Comparison of ENCODE assay signal across 9 cellular contexts in the genomic region with DNA sequence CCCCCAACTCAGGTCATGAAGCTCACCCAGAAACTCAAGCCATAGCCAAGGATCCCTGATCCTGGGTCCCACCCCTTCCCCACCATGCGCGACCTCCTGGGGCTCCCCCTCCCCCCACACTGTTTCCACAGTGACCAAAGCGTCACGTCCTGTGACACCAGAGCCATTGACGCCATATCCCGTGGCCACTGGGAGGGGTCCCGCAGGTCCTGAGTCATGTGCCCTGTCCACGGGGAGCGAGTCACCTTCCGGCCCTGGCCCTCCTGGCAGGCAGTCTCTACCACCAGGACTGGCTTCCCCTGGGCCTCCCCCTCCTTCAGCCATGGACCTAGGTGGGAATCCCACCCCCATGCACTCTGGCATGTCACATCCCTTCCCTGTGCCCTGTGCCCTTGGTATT. TPM values are rescaled to one million over a fixed set of nuclear protein-coding genes. Genes with fewer than 3 reads are reported as not detected.
DNase-seq lines count a peak whose midpoint lies in the region; ATAC-seq and TF ChIP-seq lines count a peak whose summit lies in the region.
"Had no signal": no experiment of that assay in that cellular context is flagged by ENCODE, and none has a peak within 500 bp of the region (broad histone marks: within the 10 kb centered on the region; RNA-seq: fewer than 3 reads in every experiment).

No MANE protein-coding gene starts in this region.

- ATAC-seq in left lung (peak; percentile 10), upper lobe of left lung (ENCODE audit: low FRiP score in 2 of 2) (peak in 1 of 2 donors; percentile 42), HG03565 (IDR thresholded peaks at IDR 0.05; ENCODE audit: unreplicated experiment) (no peak)
- ATAC-seq: mucosa of descending colon had no signal

- H3K4me1 Mint-ChIP-seq in activated naive CD4-positive, alpha-beta T cell treated with anti-CD3 and anti-CD28 coated beads for 36 hours (ENCODE audit: low read depth): no peaks in the 10 kb centered on the region

- H3K36me3 ChIP-seq in left lung (peaks cover 0 to 6% of the 10 kb centered on the region in 2 donors), upper lobe of left lung (peaks cover 0 to 21% (median 9%) of the 10 kb centered on the region in 4 donors)

- 50 to 76% methylated on average over 10 of the region's 10 CpGs for WGBS in upper lobe of left lung, 2 donors

- H3K27me3 ChIP-seq in left lung: no peaks in the 10 kb centered on the region
- no peaks in the 10 kb centered on the region for H3K27me3 ChIP-seq in upper lobe of left lung

- H3K27ac Mint-ChIP-seq in activated naive CD4-positive, alpha-beta T cell treated with anti-CD3 and anti-CD28 coated beads for 36 hours: no peak overlapping the region

- H3K9me3 ChIP-seq in left lung (no peaks in the 10 kb centered on the region), upper lobe of left lung (no peaks in the 10 kb centered on the region)
- H3K9me3 ChIP-seq: mucosa of descending colon had no signal

- H3K4me3 ChIP-seq in cardiac fibroblast (replicated peaks in 1 of 2; ENCODE audit: low read depth in 2 of 2, low read length in 2 of 2): no peak overlapping the region
- H3K4me3 ChIP-seq in left lung: no peak overlapping the region
- no peak overlapping the region for H3K4me3 ChIP-seq in upper lobe of left lung
- H3K4me3 ChIP-seq: mucosa of descending colon had no signal

- H3K4me1 ChIP-seq in left lung (peaks cover 19 to 64% of the 10 kb centered on the region in 2 donors), upper lobe of left lung (peaks cover 60 to 91% (median 69%) of the 10 kb centered on the region in 4 donors)

- H3K4me3 Mint-ChIP-seq in activated naive CD4-positive, alpha-beta T cell treated with anti-CD3 and anti-CD28 coated beads for 36 hours: no peak overlapping the region

- no peaks in the 10 kb centered on the region for H3K36me3 Mint-ChIP-seq in activated naive CD4-positive, alpha-beta T cell treated with anti-CD3 and anti-CD28 coated beads for 36 hours (ENCODE audit: low read depth)

- peak; percentile 84 for DNase-seq in M059J (ENCODE audit: low read depth)
- DNase-seq in cardiac fibroblast (ENCODE audit: low read depth in 2 of 2): peak; percentile 87 to 90
- DNase-seq in left lung: peak in 1 of 2 donors; percentile 53
- peak; percentile 58 to 68 for DNase-seq in upper lobe of left lung
- no peak for DNase-seq in activated CD4-positive, alpha-beta T cell treated with anti-CD3 and anti-CD28 coated beads for 48 hours
- no peak for DNase-seq in activated naive CD4-positive, alpha-beta T cell treated with anti-CD3 and anti-CD28 coated beads for 36 hours
- DNase-seq: activated CD8-positive, alpha-beta memory T cell treated with anti-CD3 and anti-CD28 coated beads, Interleukin-2, amount 50 U/mL, for 48 hours; mucosa of descending colon had no signal

- no peaks in the 10 kb centered on the region for H3K27me3 Mint-ChIP-seq in activated naive CD4-positive, alpha-beta T cell treated with anti-CD3 and anti-CD28 coated beads for 36 hours (ENCODE audit: low read depth)

- intact Hi-C loops in left lung (cut with DNase I): no loop called here
- intact Hi-C loops in activated naive CD4-positive, alpha-beta T cell treated with anti-CD3 and anti-CD28 coated beads for 36 hours (cut with micrococcal nuclease): no loop called here

- TF ChIP-seq CTCF in cardiac fibroblast (IDR thresholded peaks at IDR 0.05; ENCODE audit: low read depth, low read length) (no peak), left lung (IDR thresholded peaks at IDR 0.05) (no peak), upper lobe of left lung (IDR thresholded peaks at IDR 0.05) (no peak)

- peak; percentile 83 to 99 (median 97) for TF ChIP-seq EP300 in upper lobe of left lung (IDR thresholded peaks at IDR 0.05)

- peak in 1 of 4 donors; percentile 24 for TF ChIP-seq POLR2A in upper lobe of left lung (IDR thresholded peaks at IDR 0.05)

- H3K27ac ChIP-seq in left lung (peak overlapping the region; percentile 63 to 73), upper lobe of left lung (peak overlapping the region; percentile 74 to 95 (median 84))

- no peaks in the 10 kb centered on the region for H3K9me3 Mint-ChIP-seq in activated naive CD4-positive, alpha-beta T cell treated with anti-CD3 and anti-CD28 coated beads for 36 hours

- CTCF ChIA-PET in activated naive CD4-positive, alpha-beta T cell treated with anti-CD3 and anti-CD28 coated beads for 36 hours (lab: Charles Lee): no interaction called here

RNA-seq across cellular contexts. Expression of a gene that starts 15.6 kb away (rescaled TPM):
- total RNA-seq in M059J (2014; rRNA removed; shearing (Covaris generic)): 3.7 and 6.6 TPM in 2 replicates
- total RNA-seq in left lung (10 to 100 TPM; 26.0 to 56.2 TPM), upper lobe of left lung (10 to 100 TPM in 5 of 6 donors, 1 to 10 TPM in 1; 4.2 to 76.0 (median 27.5) TPM)
- total RNA-seq in activated naive CD4-positive, alpha-beta T cell treated with anti-CD3 and anti-CD28 coated beads for 36 hours: not detected

RNA-seq across cellular contexts. Expression of a gene that starts 20.7 kb away (rescaled TPM):
- not detected in 2 replicates for total RNA-seq in M059J (2014; rRNA removed; shearing (Covaris generic))
- total RNA-seq in left lung: not detected
- under 1 TPM in 2 of 6 donors, not detected in 4; 0.10 to 0.40 TPM for total RNA-seq in upper lobe of left lung
- total RNA-seq in activated naive CD4-positive, alpha-beta T cell treated with anti-CD3 and anti-CD28 coated beads for 36 hours: not detected
- total RNA-seq: mucosa of descending colon had no signal

RNA-seq across cellular contexts. Expression of a gene that starts 34.4 kb away (rescaled TPM):
- 0.89 and 0.96 TPM in 2 replicates for total RNA-seq in M059J (2014; rRNA removed; shearing (Covaris generic))
- total RNA-seq in left lung (under 1 TPM in 1 of 2 donors, not detected in 1; 0.23 TPM), upper lobe of left lung (under 1 TPM in 2 of 6 donors, not detected in 4; 0.15 to 0.17 TPM)
- total RNA-seq in activated naive CD4-positive, alpha-beta T cell treated with anti-CD3 and anti-CD28 coated beads for 36 hours: not detected

Comparison
In these comparisons a context has a peak if more than half of its experiments do, and no peak if none do; other contexts are left out.
1. DNase-seq: peak in M059J (single experiment), cardiac fibroblast (2 of 2) and upper lobe of left lung (2 of 2); none in activated CD4-positive, alpha-beta T cell treated with anti-CD3 and anti-CD28 coated beads for 48 hours (single experiment) and activated naive CD4-positive, alpha-beta T cell treated with anti-CD3 and anti-CD28 coated beads for 36 hours (single experiment).